ENCODE assay signal across 8 cellular contexts in the genomic region with DNA sequence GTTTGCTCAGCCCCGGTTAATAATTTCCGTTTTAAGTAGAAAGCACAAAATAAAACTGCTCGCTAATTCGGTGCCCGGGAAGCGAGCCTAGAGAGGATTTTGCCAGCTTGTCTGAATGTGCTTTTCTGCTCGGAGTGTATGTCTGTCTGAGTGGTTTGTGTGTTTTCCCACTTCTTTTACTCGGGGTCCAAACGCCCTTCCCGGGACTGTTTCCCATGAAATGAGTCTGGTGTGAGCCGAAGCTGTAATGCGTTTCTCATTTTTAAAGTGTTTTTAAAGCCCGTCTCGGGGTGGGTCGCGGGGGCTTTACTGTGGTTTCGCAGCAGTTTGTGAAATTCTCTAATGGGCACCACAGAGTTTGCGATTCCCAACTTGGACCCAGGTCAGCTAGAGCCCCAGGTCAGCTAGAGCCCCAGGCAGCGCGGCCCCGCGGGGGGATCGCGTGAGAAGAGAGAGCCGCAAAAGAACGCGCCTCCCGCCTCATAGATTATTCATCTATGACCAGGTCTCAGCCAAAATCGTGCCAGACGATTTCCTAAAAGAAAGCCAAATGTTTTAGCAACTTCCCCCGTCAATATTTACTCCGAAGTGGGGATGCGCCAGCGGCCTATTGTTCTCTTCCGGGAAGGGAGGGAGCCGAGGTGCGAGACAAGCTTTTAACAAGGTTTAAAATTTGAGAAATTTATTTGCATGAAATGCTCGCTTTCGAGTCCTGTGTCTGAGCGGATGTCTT. TPM values are rescaled to one million over a fixed set of nuclear protein-coding genes. Genes with fewer than 3 reads are reported as not detected.
DNase-seq lines count a peak whose midpoint lies in the region; ATAC-seq and TF ChIP-seq lines count a peak whose summit lies in the region.
"Had no signal": no experiment of that assay in that cellular context is flagged by ENCODE, and none has a peak within 500 bp of the region (broad histone marks: within the 10 kb centered on the region; RNA-seq: fewer than 3 reads in every experiment).

No MANE protein-coding gene starts in this region.

- peak overlapping the region; percentile 51 for H3K4me3 Mint-ChIP-seq in activated T-helper 1 cell treated with anti-CD3 and anti-CD28 coated beads, Interleukin-12 subunit alpha, Interleukin-12 subunit beta, Interleukin-2, Interleukin-4 antibody, amounts not matched to agents 30 ng/mL and 10 ng/mL and 1 ng/mL, durations not matched to agents 14 hours and 24 hours and 36 hours
- H3K4me3 Mint-ChIP-seq in memory B cell = no peak overlapping the region

- no peaks in the 10 kb centered on the region for H3K36me3 Mint-ChIP-seq in activated T-helper 1 cell treated with anti-CD3 and anti-CD28 coated beads, Interleukin-12 subunit alpha, Interleukin-12 subunit beta, Interleukin-2, Interleukin-4 antibody, amounts not matched to agents 30 ng/mL and 10 ng/mL and 1 ng/mL, durations not matched to agents 14 hours and 24 hours and 36 hours (ENCODE audit: low read depth)
- peaks cover 2% of the 10 kb centered on the region for H3K36me3 Mint-ChIP-seq in memory B cell

- TSS peak; percentile 62 for BruUV-seq in HCT116 (replicated peaks; lab: Mats Ljungman, UMichigan)

- H3K4me1 ChIP-seq in DND-41 (ENCODE audit: insufficient read depth, low read length) (peaks cover 39% of the 10 kb centered on the region), HCT116 (ENCODE audit: control insufficient read depth in 1 of 2, insufficient read depth in 2 of 2, low read length in 2 of 2) (peaks cover 21 to 28% of the 10 kb centered on the region in 2 experiments)

- H3K36me3 ChIP-seq in DND-41 (ENCODE audit: insufficient read depth, low read length) = peaks cover 3% of the 10 kb centered on the region; the same call in 1 of the 2 replicates
- peaks cover 0 to 6% of the 10 kb centered on the region in 2 experiments; a peak in 2 of 4 replicates for H3K36me3 ChIP-seq in HCT116 (ENCODE audit: control insufficient read depth in 1 of 2, insufficient read depth in 2 of 2, low read length in 2 of 2)
- H3K36me3 ChIP-seq: Peyer's patch had no signal

- TF ChIP-seq RAD21 in HCT116 (IDR thresholded peaks at IDR 0.05; ENCODE audit: low read depth) = no peak

- H3K4me1 Mint-ChIP-seq in activated T-helper 1 cell treated with anti-CD3 and anti-CD28 coated beads, Interleukin-12 subunit alpha, Interleukin-12 subunit beta, Interleukin-2, Interleukin-4 antibody, amounts not matched to agents 30 ng/mL and 10 ng/mL and 1 ng/mL, durations not matched to agents 14 hours and 24 hours and 36 hours (ENCODE audit: low read depth) = peaks cover 15% of the 10 kb centered on the region
- H3K4me1 Mint-ChIP-seq in memory B cell = peaks cover 3% of the 10 kb centered on the region

- H3K4me3 ChIP-seq in DND-41 (ENCODE audit: low read depth in 1 of 2, low read length in 2 of 2) (peak overlapping the region in 1 of 2 experiments; percentile 61; a peak in 2 of 4 replicates), HCT116 (replicated peaks in 1 of 2; ENCODE audit: low read depth in 1 of 2, low read length in 2 of 2) (peak overlapping the region; percentile 85 to 96)
- H3K4me3 ChIP-seq: Peyer's patch had no signal

- no peaks in the 10 kb centered on the region for H3K9me3 Mint-ChIP-seq in activated T-helper 1 cell treated with anti-CD3 and anti-CD28 coated beads, Interleukin-12 subunit alpha, Interleukin-12 subunit beta, Interleukin-2, Interleukin-4 antibody, amounts not matched to agents 30 ng/mL and 10 ng/mL and 1 ng/mL, durations not matched to agents 14 hours and 24 hours and 36 hours
- H3K9me3 Mint-ChIP-seq in memory B cell = peaks cover 3% of the 10 kb centered on the region

- no peaks in the 10 kb centered on the region; the same call in 1 of the 2 replicates for H4K20me1 ChIP-seq in DND-41 (ENCODE audit: insufficient read depth, low read length)
- H4K20me1 ChIP-seq in HCT116 (ENCODE audit: insufficient read depth) = no peaks in the 10 kb centered on the region

- RAD21 ChIA-PET in HCT116 (lab: Charles Lee; ENCODE audit: low non-redundant PET in 1 of 2, low total read pairs in 2 of 2, uncharacterized antibody in 2 of 2, unreplicated experiment in 2 of 2) = no interaction called here

- peaks cover 25% of the 10 kb centered on the region for H3K79me2 ChIP-seq in DND-41 (ENCODE audit: insufficient read depth, low read length)
- peaks cover 32% of the 10 kb centered on the region for H3K79me2 ChIP-seq in HCT116 (ENCODE audit: insufficient read depth, low read length)

- H3K4me2 ChIP-seq in DND-41 (ENCODE audit: insufficient read depth, low read length) (peak overlapping the region; percentile 75), HCT116 (ENCODE audit: low read length) (peak overlapping the region; percentile 99)

- ATAC-seq in DND-41 (ENCODE audit: insufficient read depth, low read depth) (no peak), HCT116 (no peak), memory B cell (ENCODE audit: low read depth) (no peak), GM21367 (IDR thresholded peaks at IDR 0.05; ENCODE audit: unreplicated experiment) (no peak)

- H3K9me3 ChIP-seq in DND-41 (ENCODE audit: insufficient read depth, low read length, severe bottlenecking) (no peaks in the 10 kb centered on the region), HCT116 (ENCODE audit: control insufficient read depth in 1 of 2, insufficient read depth in 1 of 2, low read depth in 1 of 2, low read length in 2 of 2) (no peaks in the 10 kb centered on the region)

- DNase-seq in DND-41 (no peak), HCT116 (ENCODE audit: low read depth, low spot score) (no peak), memory B cell (ENCODE audit: low spot score in 2 of 2) (no peak), ACHN (no peak), KG1 (lab: John Stamatoyannopoulos, UW) (no peak)
- DNase-seq in activated T-helper 1 cell treated with anti-CD3 and anti-CD28 coated beads, Interleukin-12 subunit alpha, Interleukin-12 subunit beta, Interleukin-2, Interleukin-4 antibody, amounts not matched to agents 30 ng/mL and 10 ng/mL and 1 ng/mL, durations not matched to agents 14 hours and 24 hours and 36 hours (ENCODE audit: low spot score) = no peak
- DNase-seq: Peyer's patch had no signal

- peak overlapping the region; percentile 73 for H3K27ac Mint-ChIP-seq in activated T-helper 1 cell treated with anti-CD3 and anti-CD28 coated beads, Interleukin-12 subunit alpha, Interleukin-12 subunit beta, Interleukin-2, Interleukin-4 antibody, amounts not matched to agents 30 ng/mL and 10 ng/mL and 1 ng/mL, durations not matched to agents 14 hours and 24 hours and 36 hours
- peak overlapping the region; percentile 78 for H3K27ac Mint-ChIP-seq in memory B cell

- CTCF ChIA-PET in HCT116 (lab: Charles Lee) = no interaction called here

- H2AFZ ChIP-seq in DND-41 (ENCODE audit: low read depth, low read length) = no peak overlapping the region
- H2AFZ ChIP-seq in HCT116 (ENCODE audit: low read depth, low read length, poor library complexity, severe bottlenecking) = no peak overlapping the region

- H3K27ac ChIP-seq in DND-41 (ENCODE audit: low read length) (no peak overlapping the region; the same call in 1 of the 2 replicates), HCT116 (ENCODE audit: low read depth, low read length) (peak overlapping the region; percentile 100)
- H3K27ac ChIP-seq: Peyer's patch had no signal

- POLR2A ChIA-PET in HCT116 (lab: Charles Lee) = no interaction called here

- H3K27me3 ChIP-seq in DND-41 (ENCODE audit: insufficient read depth, low read length, poor library complexity) (peaks cover 5% of the 10 kb centered on the region), HCT116 (ENCODE audit: insufficient read depth, low read length) (no peaks in the 10 kb centered on the region)

- TF ChIP-seq POLR2A in HCT116 (IDR thresholded peaks at IDR 0.05; ENCODE audit: borderline replicate concordance, extremely low read depth, insufficient read depth, insufficient read length) = no peak

- H3K9me2 ChIP-seq in HCT116 (ENCODE audit: insufficient read depth) = no peaks in the 10 kb centered on the region

- peaks cover 60% of the 10 kb centered on the region for H3K27me3 Mint-ChIP-seq in activated T-helper 1 cell treated with anti-CD3 and anti-CD28 coated beads, Interleukin-12 subunit alpha, Interleukin-12 subunit beta, Interleukin-2, Interleukin-4 antibody, amounts not matched to agents 30 ng/mL and 10 ng/mL and 1 ng/mL, durations not matched to agents 14 hours and 24 hours and 36 hours (ENCODE audit: insufficient read depth)
- H3K27me3 Mint-ChIP-seq in memory B cell = peaks cover 17% of the 10 kb centered on the region

- in situ Hi-C loops in ACHN (cut with HindIII; ENCODE audit: low pct_ligation_motif_present, low pct_unique_long_range_greater_than_20kb, low sequenced_read_pairs) = no loop called here

- TF ChIP-seq CTCF in DND-41 (IDR thresholded peaks at IDR 0.05; ENCODE audit: borderline replicate concordance, extremely low read depth, low read length, poor library complexity, severe bottlenecking) (no peak), HCT116 (IDR thresholded peaks at IDR 0.05 in 2 of 3, conservative IDR thresholded peaks at IDR 0.05 in 1 of 3; ENCODE audit: borderline replicate concordance in 1 of 3, insufficient read depth in 1 of 3, low read depth in 2 of 3, low read length in 2 of 3) (no peak)

- peak overlapping the region; percentile 97; the same call in 1 of the 2 replicates for H3K9ac ChIP-seq in DND-41 (ENCODE audit: low read depth, low read length)
- H3K9ac ChIP-seq in HCT116 (ENCODE audit: low read length) = peak overlapping the region; percentile 86

- intact Hi-C loops in HCT116 (cut with micrococcal nuclease) = no loop called here
- intact Hi-C loops in activated T-helper 1 cell treated with anti-CD3 and anti-CD28 coated beads, Interleukin-12 subunit alpha, Interleukin-12 subunit beta, Interleukin-2, Interleukin-4 antibody, amounts not matched to agents 30 ng/mL and 10 ng/mL and 1 ng/mL, durations not matched to agents 14 hours and 24 hours and 36 hours (cut with micrococcal nuclease) = loop anchor here (2.0 kb wide), 1 partner anchor 23 kb away; no protein-coding TSS in a partner anchor

TF ChIP-seq in HCT116, 20 proteins besides CTCF, POLR2A, EP300 and RAD21 (continues in another document):
- TF ChIP-seq EZH2 (IDR thresholded peaks at IDR 0.05) (no peak), JUND (IDR thresholded peaks at IDR 0.05) (no peak)

RNA-seq across cellular contexts. Expression of gene ZIC2, which starts 2.0 kb away (rescaled TPM):
- 44.4 TPM for total RNA-seq in HCT116 (2021; ENCODE audit: unreplicated experiment)
- 15.1 and 15.3 TPM in 2 replicates for polyA plus RNA-seq in HCT116 (2012)
- 0.08 and 0.10 TPM in 2 replicates for total RNA-seq in activated T-helper 1 cell treated with anti-CD3 and anti-CD28 coated beads, Interleukin-12 subunit alpha, Interleukin-12 subunit beta, Interleukin-2, Interleukin-4 antibody, amounts not matched to agents 30 ng/mL and 10 ng/mL and 1 ng/mL, durations not matched to agents 14 hours and 24 hours and 36 hours
- total RNA-seq: Peyer's patch had no signal

RNA-seq across cellular contexts. Expression of gene ZIC5, which starts 12.0 kb away (rescaled TPM):
- 10.3 TPM for total RNA-seq in HCT116 (2021; ENCODE audit: unreplicated experiment)
- 3.1 and 3.7 TPM in 2 replicates for polyA plus RNA-seq in HCT116 (2012)
- total RNA-seq in activated T-helper 1 cell treated with anti-CD3 and anti-CD28 coated beads, Interleukin-12 subunit alpha, Interleukin-12 subunit beta, Interleukin-2, Interleukin-4 antibody, amounts not matched to agents 30 ng/mL and 10 ng/mL and 1 ng/mL, durations not matched to agents 14 hours and 24 hours and 36 hours = not detected in 2 replicates
- total RNA-seq: Peyer's patch had no signal

Comparison
In these comparisons a context has a peak if more than half of its experiments do, and no peak if none do; other contexts are left out.
1. RNA of gene ZIC2, which starts 2.0 kb away (total RNA-seq): 44.4 TPM in HCT116 (single experiment); 0.08 to 0.10 TPM in activated T-helper 1 cell treated with anti-CD3 and anti-CD28 coated beads, Interleukin-12 subunit alpha, Interleukin-12 subunit beta, Interleukin-2, Interleukin-4 antibody, amounts not matched to agents 30 ng/mL and 10 ng/mL and 1 ng/mL, durations not matched to agents 14 hours and 24 hours and 36 hours; every median in the first group is over 10 times any median in the second.
2. RNA of gene ZIC5, which starts 12.0 kb away (total RNA-seq): 10.3 TPM in HCT116 (single experiment); not detected in activated T-helper 1 cell treated with anti-CD3 and anti-CD28 coated beads, Interleukin-12 subunit alpha, Interleukin-12 subunit beta, Interleukin-2, Interleukin-4 antibody, amounts not matched to agents 30 ng/mL and 10 ng/mL and 1 ng/mL, durations not matched to agents 14 hours and 24 hours and 36 hours; every median in the first group is over 10 times any median in the second.